In the genomic region with DNA sequence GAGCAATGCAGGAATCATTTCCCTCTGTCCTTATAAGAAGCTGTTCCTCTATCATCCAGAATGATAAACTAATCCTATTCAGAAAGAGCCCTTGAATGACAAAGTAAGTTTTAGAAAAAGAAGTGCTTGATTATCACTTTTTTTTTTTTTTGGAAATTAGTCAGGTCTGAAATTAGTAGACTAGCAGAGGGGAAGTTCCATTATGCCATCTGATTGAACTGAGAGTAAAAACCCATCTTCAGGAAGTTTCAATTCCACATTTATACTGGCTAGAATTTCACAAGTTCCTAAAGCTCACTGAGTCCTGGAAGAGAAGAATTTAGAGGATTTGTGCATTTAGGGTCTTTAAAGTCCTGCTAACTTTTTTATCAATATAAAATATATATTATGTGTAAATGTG, we compare ENCODE assay signal across 15 cellular contexts.
A peak's percentile ranks its signal among the peaks of the same experiment; 100 is the strongest.
DNase-seq lines count a peak whose midpoint lies in the region; ATAC-seq and TF ChIP-seq lines count a peak whose summit lies in the region.
"Had no signal": no experiment of that assay in that cellular context is flagged by ENCODE, and none has a peak within 500 bp of the region (broad histone marks: within the 10 kb centered on the region; RNA-seq: fewer than 3 reads in every experiment).

No MANE protein-coding gene starts in this region.

- H3K79me2 ChIP-seq in mammary epithelial cell (ENCODE audit: insufficient read depth, low read length): peaks cover 24% of the 10 kb centered on the region
- H3K79me2 ChIP-seq: hepatocyte had no signal

- BruUV-seq in mammary epithelial cell (replicated peaks; lab: Mats Ljungman, UMichigan): no TSS peak

- H3K36me3 Mint-ChIP-seq in stimulated activated effector memory CD8-positive, alpha-beta T cell treated with anti-CD3 and anti-CD28 coated beads, Interleukin-12 subunit alpha, Interleukin-12 subunit beta, amount 100 ng/mL, for 72 hours: no peaks in the 10 kb centered on the region
- H3K36me3 Mint-ChIP-seq in CD8-positive, alpha-beta memory T cell: no peaks in the 10 kb centered on the region

- H2AFZ ChIP-seq in mammary epithelial cell (ENCODE audit: low read depth, low read length): no peak overlapping the region
- H2AFZ ChIP-seq: hepatocyte had no signal

- H3K4me3 Mint-ChIP-seq in stimulated activated effector memory CD8-positive, alpha-beta T cell treated with anti-CD3 and anti-CD28 coated beads, Interleukin-12 subunit alpha, Interleukin-12 subunit beta, amount 100 ng/mL, for 72 hours: no peak overlapping the region
- H3K4me3 Mint-ChIP-seq in CD8-positive, alpha-beta memory T cell: no peak overlapping the region
- H3K4me3 Mint-ChIP-seq: CD4-positive, CD25-positive, alpha-beta regulatory T cell; nephron had no signal

- H3K4me3 ChIP-seq in CD8-positive, alpha-beta memory T cell (ENCODE audit: low read length): no peak overlapping the region
- no peak overlapping the region for H3K4me3 ChIP-seq in mammary epithelial cell (replicated peaks in 1 of 3; ENCODE audit: insufficient read depth in 1 of 3, low read depth in 2 of 3, low read length in 3 of 3)
- H3K4me3 ChIP-seq: colonic mucosa, esophagus squamous epithelium, hepatocyte, sigmoid colon had no signal

- no peak overlapping the region for H3K27ac Mint-ChIP-seq in stimulated activated effector memory CD8-positive, alpha-beta T cell treated with anti-CD3 and anti-CD28 coated beads, Interleukin-12 subunit alpha, Interleukin-12 subunit beta, amount 100 ng/mL, for 72 hours
- H3K27ac Mint-ChIP-seq in CD8-positive, alpha-beta memory T cell: no peak overlapping the region
- H3K27ac Mint-ChIP-seq: nephron had no signal

- no peak overlapping the region for H3K4me2 ChIP-seq in mammary epithelial cell (ENCODE audit: insufficient read depth, low read depth, low read length)
- H3K4me2 ChIP-seq: hepatocyte had no signal

- H3K27me3 ChIP-seq in CD8-positive, alpha-beta memory T cell (ENCODE audit: insufficient read depth, low read length, poor library complexity, severe bottlenecking): no peaks in the 10 kb centered on the region
- H3K27me3 ChIP-seq in mammary epithelial cell (ENCODE audit: insufficient read depth, low read length): no peaks in the 10 kb centered on the region
- H3K27me3 ChIP-seq: colonic mucosa, esophagus squamous epithelium, hepatocyte, sigmoid colon had no signal

- no peaks in the 10 kb centered on the region for H3K9me3 ChIP-seq in CD8-positive, alpha-beta memory T cell (ENCODE audit: low read length)
- H3K9me3 ChIP-seq in mammary epithelial cell (replicated peaks; ENCODE audit: insufficient read depth, low read length): no peaks in the 10 kb centered on the region
- H3K9me3 ChIP-seq: colonic mucosa, esophagus squamous epithelium had no signal

- no peak for TF ChIP-seq CTCF in mammary epithelial cell (conservative IDR thresholded peaks at IDR 0.05 in 1 of 2, IDR thresholded peaks at IDR 0.05 in 1 of 2; ENCODE audit: extremely low read depth in 1 of 2, insufficient read depth in 1 of 2, low read depth in 1 of 2, low read length in 2 of 2)

- ATAC-seq in GM18858 (IDR thresholded peaks at IDR 0.05; ENCODE audit: unreplicated experiment): peak; percentile 30
- ATAC-seq in GM21528 (IDR thresholded peaks at IDR 0.05; ENCODE audit: low FRiP score, unreplicated experiment): peak; percentile 34
- peak; percentile 29 for ATAC-seq in HG03521 (IDR thresholded peaks at IDR 0.05; ENCODE audit: unreplicated experiment)
- peak; percentile 38 for ATAC-seq in stimulated activated effector memory CD8-positive, alpha-beta T cell treated with anti-CD3 and anti-CD28 coated beads, Interleukin-12 subunit alpha, Interleukin-12 subunit beta, amount 100 ng/mL, for 72 hours
- ATAC-seq: left lobe of liver, PC-3 had no signal

- intact Hi-C loops in mammary epithelial cell (cut with micrococcal nuclease): no loop called here

- peaks cover 7 to 38% of the 10 kb centered on the region in 2 donors for H3K27me3 Mint-ChIP-seq in CD8-positive, alpha-beta memory T cell
- H3K27me3 Mint-ChIP-seq: CD4-positive, CD25-positive, alpha-beta regulatory T cell had no signal

- no peak overlapping the region for H3K27ac ChIP-seq in CD8-positive, alpha-beta memory T cell (ENCODE audit: low read depth, low read length)
- no peak overlapping the region for H3K27ac ChIP-seq in mammary epithelial cell (ENCODE audit: insufficient read depth, low read depth, low read length)
- H3K27ac ChIP-seq: colonic mucosa, esophagus squamous epithelium, hepatocyte, sigmoid colon had no signal

- POLR2A ChIA-PET in CD8-positive, alpha-beta memory T cell (lab: Charles Lee): no interaction called here

- H3K4me1 Mint-ChIP-seq in stimulated activated effector memory CD8-positive, alpha-beta T cell treated with anti-CD3 and anti-CD28 coated beads, Interleukin-12 subunit alpha, Interleukin-12 subunit beta, amount 100 ng/mL, for 72 hours: peaks cover 44% of the 10 kb centered on the region
- H3K4me1 Mint-ChIP-seq in CD8-positive, alpha-beta memory T cell: peaks cover 6 to 13% (median 10%) of the 10 kb centered on the region in 3 donors
- H3K4me1 Mint-ChIP-seq: nephron had no signal

- in situ Hi-C loops in mammary epithelial cell (cut with MboI; ENCODE audit: low sequenced_read_pairs in 2 of 2): no loop called here

- H3K36me3 ChIP-seq in CD8-positive, alpha-beta memory T cell (ENCODE audit: insufficient read depth, low read length): no peaks in the 10 kb centered on the region
- H3K36me3 ChIP-seq in mammary epithelial cell (ENCODE audit: insufficient read depth, low read length): no peaks in the 10 kb centered on the region
- H3K36me3 ChIP-seq: colonic mucosa, esophagus squamous epithelium, sigmoid colon had no signal

- H3K9ac ChIP-seq in mammary epithelial cell (ENCODE audit: insufficient read depth, low read length): no peak overlapping the region

- H3K9me3 Mint-ChIP-seq in stimulated activated effector memory CD8-positive, alpha-beta T cell treated with anti-CD3 and anti-CD28 coated beads, Interleukin-12 subunit alpha, Interleukin-12 subunit beta, amount 100 ng/mL, for 72 hours: peaks cover 6% of the 10 kb centered on the region
- H3K9me3 Mint-ChIP-seq in CD8-positive, alpha-beta memory T cell: peaks cover 0 to 9% (median 8%) of the 10 kb centered on the region in 5 donors

- no peak for DNase-seq in stimulated activated effector memory CD8-positive, alpha-beta T cell treated with anti-CD3 and anti-CD28 coated beads, Interleukin-12 subunit alpha, Interleukin-12 subunit beta, amount 100 ng/mL, for 72 hours (ENCODE audit: low spot score in 2 of 2)
- DNase-seq in CD8-positive, alpha-beta memory T cell: no peak
- no peak for DNase-seq in mammary epithelial cell
- no peak for DNase-seq in stimulated activated CD4-positive, alpha-beta T cell treated with anti-CD3 and anti-CD28 coated beads, Interleukin-4, amount 100 ng/mL, for 24 hours
- DNase-seq: CD4-positive, CD25-positive, alpha-beta regulatory T cell; colonic mucosa; esophagus squamous epithelium; PC-3; sigmoid colon had no signal

- dilution Hi-C loops in mammary epithelial cell (cut with HindIII; ENCODE audit: low sequenced_read_pairs): no loop called here

- CTCF ChIA-PET in CD8-positive, alpha-beta memory T cell (lab: Charles Lee): no interaction called here
- CTCF ChIA-PET in mammary epithelial cell (lab: Charles Lee; ENCODE audit: low non-redundant PET): no interaction called here

- no peaks in the 10 kb centered on the region for H3K4me1 ChIP-seq in CD8-positive, alpha-beta memory T cell (ENCODE audit: insufficient read depth, low read length)
- H3K4me1 ChIP-seq in mammary epithelial cell (ENCODE audit: insufficient read depth, low read length): peaks cover 9% of the 10 kb centered on the region
- H3K4me1 ChIP-seq: colonic mucosa, esophagus squamous epithelium, sigmoid colon had no signal

- no peaks in the 10 kb centered on the region for H4K20me1 ChIP-seq in mammary epithelial cell (ENCODE audit: insufficient read depth, low read length)
